Comparison of ENCODE assay signal across 9 cellular contexts in genomic region chr17:4740025-4740351, GRCh38. TPM values are rescaled to one million over a fixed set of nuclear protein-coding genes. Genes with fewer than 3 reads are reported as not detected.
DNase-seq lines count a peak whose midpoint lies in the region; ATAC-seq and TF ChIP-seq lines count a peak whose summit lies in the region.
"Had no signal": no experiment of that assay in that cellular context is flagged by ENCODE, and none has a peak within 500 bp of the region (broad histone marks: within the 10 kb centered on the region; RNA-seq: fewer than 3 reads in every experiment).

No MANE protein-coding gene starts in this region.

- H3K36me3 Mint-ChIP-seq in glutamatergic neuron (ENCODE audit: unreplicated experiment), result peaks cover 7% of the 10 kb centered on the region

- H3K9me3 Mint-ChIP-seq in glutamatergic neuron (ENCODE audit: unreplicated experiment), result no peaks in the 10 kb centered on the region

- no peak for TF ChIP-seq CTCF in GM12865 (IDR thresholded peaks at IDR 0.05; ENCODE audit: insufficient read depth, low read depth, low read length, missing control alignments)
- no peak for TF ChIP-seq CTCF in WI38 (IDR thresholded peaks at IDR 0.05; ENCODE audit: low read depth, low read length)
- no peak for TF ChIP-seq CTCF in glutamatergic neuron (IDR thresholded peaks at IDR 0.05; ENCODE audit: partially characterized antibody, unreplicated experiment)
- no peak for TF ChIP-seq CTCF in gastrocnemius medialis (IDR thresholded peaks at IDR 0.05 in 4 of 5, conservative IDR thresholded peaks at IDR 0.05 in 1 of 5)

- in situ Hi-C loops in gastrocnemius medialis (cut with MboI; ENCODE audit: low sequenced_read_pairs in 4 of 4), result no loop called here

- H3K36me3 ChIP-seq in gastrocnemius medialis, result no peaks in the 10 kb centered on the region

- H3K9me3 ChIP-seq in gastrocnemius medialis, result no peaks in the 10 kb centered on the region

- DNase-seq in GM12865 (ENCODE audit: low read depth), result no peak
- no peak for DNase-seq in glutamatergic neuron
- no peak for DNase-seq in gastrocnemius medialis
- no peak for DNase-seq in NCI-H2196 (lab: John Stamatoyannopoulos, UW; ENCODE audit: unreplicated experiment)
- DNase-seq in activated gamma-delta T cell (lab: John Stamatoyannopoulos, UW), result no peak
- DNase-seq: NCI-H2029 treated with DMSO at 0.1 percent for 48 hours had no signal

- ATAC-seq in gastrocnemius medialis, result peak in 1 of 2 donors; percentile 22
- no peak for ATAC-seq in HG02938 (IDR thresholded peaks at IDR 0.05; ENCODE audit: unreplicated experiment)
- ATAC-seq in GM19452 (IDR thresholded peaks at IDR 0.05; ENCODE audit: unreplicated experiment), result no peak

- H3K27ac ChIP-seq in gastrocnemius medialis, result no peak overlapping the region

- intact Hi-C loops in gastrocnemius medialis (cut with DNase I; ENCODE audit: low total_unique reads), result no loop called here

- H3K27me3 Mint-ChIP-seq in glutamatergic neuron (ENCODE audit: unreplicated experiment), result peaks cover 28% of the 10 kb centered on the region

- peak overlapping the region; percentile 41 for H3K27ac Mint-ChIP-seq in glutamatergic neuron (ENCODE audit: unreplicated experiment)

- H3K4me1 Mint-ChIP-seq in glutamatergic neuron (ENCODE audit: low read depth, unreplicated experiment), result no peaks in the 10 kb centered on the region

- TF ChIP-seq POLR2A in gastrocnemius medialis (IDR thresholded peaks at IDR 0.05), result no peak

- H3K4me3 ChIP-seq in GM12865 (ENCODE audit: low read depth, low read length) (peak overlapping the region; percentile 82), WI38 (ENCODE audit: low read depth, low read length) (peak overlapping the region; percentile 71), gastrocnemius medialis (peak overlapping the region; percentile 71 to 85 (median 80))

- peaks cover 23 to 48% (median 42%) of the 10 kb centered on the region in 3 donors for H3K27me3 ChIP-seq in gastrocnemius medialis

- H3K4me1 ChIP-seq in gastrocnemius medialis, result peaks cover 4 to 15% of the 10 kb centered on the region in 2 donors

- peak overlapping the region; percentile 68 for H3K4me3 Mint-ChIP-seq in glutamatergic neuron (ENCODE audit: unreplicated experiment)

RNA-seq across cellular contexts. Expression of gene CXCL16, which starts 0.3 kb away (rescaled TPM):
- total RNA-seq in glutamatergic neuron (ENCODE audit: unreplicated experiment) (not detected), gastrocnemius medialis (1 to 10 TPM; 1.2 to 2.1 (median 1.4) TPM)

RNA-seq across cellular contexts. Expression of gene ZMYND15, which starts 0.4 kb away (rescaled TPM):
- not detected for total RNA-seq in glutamatergic neuron (ENCODE audit: unreplicated experiment)
- total RNA-seq in gastrocnemius medialis, result not detected

RNA-seq across cellular contexts. Expression of gene MED11, which starts 8.8 kb away (rescaled TPM):
- total RNA-seq in glutamatergic neuron (ENCODE audit: unreplicated experiment) (12.5 TPM), gastrocnemius medialis (10 to 100 TPM; 29.4 to 58.5 (median 44.8) TPM)

RNA-seq across cellular contexts. Expression of gene ARRB2, which starts 29.6 kb away (rescaled TPM):
- 106 TPM for total RNA-seq in glutamatergic neuron (ENCODE audit: unreplicated experiment)
- total RNA-seq in gastrocnemius medialis, result 10 to 100 TPM in 1 of 4 donors, 1 to 10 TPM in 3; 5.5 to 11.8 (median 7.8) TPM

RNA-seq across cellular contexts. Expression of gene TM4SF5, which starts 31.7 kb away (rescaled TPM):
- total RNA-seq in glutamatergic neuron (ENCODE audit: unreplicated experiment), result not detected
- total RNA-seq in gastrocnemius medialis, result under 1 TPM in 1 of 4 donors, not detected in 3; 0.64 TPM
